In the genomic region with DNA sequence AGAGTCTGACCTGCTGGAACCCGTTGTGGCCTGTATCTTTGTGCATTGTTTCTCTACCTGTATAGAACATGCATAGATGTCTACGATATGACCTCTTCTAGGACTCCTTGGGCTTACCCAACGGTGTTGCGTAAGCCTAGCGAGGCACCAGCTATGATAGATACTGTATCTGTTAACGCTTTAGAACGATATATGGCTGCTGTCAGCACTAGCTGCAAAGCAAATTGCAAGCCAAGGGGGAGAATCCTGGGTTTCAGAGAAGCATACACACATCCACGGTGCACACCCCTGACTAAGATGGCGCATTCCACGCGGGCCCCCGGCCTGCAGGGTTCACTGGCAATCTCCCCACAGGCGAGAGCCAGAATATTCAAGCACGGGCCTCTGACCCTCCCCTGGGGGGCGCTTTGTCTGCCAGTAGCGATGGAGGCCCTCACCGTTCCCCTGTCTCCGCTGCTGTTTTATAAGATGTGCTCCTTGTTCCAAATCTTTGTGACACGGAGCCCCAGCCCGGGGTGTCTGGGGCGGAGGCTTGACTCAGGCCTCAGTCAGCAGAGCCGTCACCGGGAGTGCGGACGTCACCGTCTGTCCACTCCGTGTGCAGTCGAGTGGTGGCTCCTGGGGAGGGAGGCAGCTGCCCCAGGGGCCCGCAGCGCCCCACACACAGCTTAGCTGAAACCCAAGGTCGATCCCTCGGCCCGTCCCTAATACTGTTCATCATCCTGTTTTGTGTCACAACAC, we compare ENCODE assay signal across 1 cellular context.
TF ChIP-seq lines count a peak whose summit lies in the region.

No MANE protein-coding gene starts in this region.

TF ChIP-seq in GM12878, 131 proteins besides CTCF, POLR2A, EP300 and RAD21:
- TF ChIP-seq BMI1 (IDR thresholded peaks at IDR 0.05; ENCODE audit: borderline replicate concordance): no peak
- TF ChIP-seq, protein P1, sequence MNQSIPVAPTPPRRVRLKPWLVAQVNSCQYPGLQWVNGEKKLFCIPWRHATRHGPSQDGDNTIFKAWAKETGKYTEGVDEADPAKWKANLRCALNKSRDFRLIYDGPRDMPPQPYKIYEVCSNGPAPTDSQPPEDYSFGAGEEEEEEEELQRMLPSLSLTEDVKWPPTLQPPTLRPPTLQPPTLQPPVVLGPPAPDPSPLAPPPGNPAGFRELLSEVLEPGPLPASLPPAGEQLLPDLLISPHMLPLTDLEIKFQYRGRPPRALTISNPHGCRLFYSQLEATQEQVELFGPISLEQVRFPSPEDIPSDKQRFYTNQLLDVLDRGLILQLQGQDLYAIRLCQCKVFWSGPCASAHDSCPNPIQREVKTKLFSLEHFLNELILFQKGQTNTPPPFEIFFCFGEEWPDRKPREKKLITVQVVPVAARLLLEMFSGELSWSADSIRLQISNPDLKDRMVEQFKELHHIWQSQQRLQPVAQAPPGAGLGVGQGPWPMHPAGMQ (IDR thresholded peaks at IDR 0.05; ENCODE audit: borderline replicate concordance): no peak
- TF ChIP-seq CBFB (IDR thresholded peaks at IDR 0.05; ENCODE audit: low read depth): no peak
- TF ChIP-seq CHD1 (IDR thresholded peaks at IDR 0.05; ENCODE audit: low read depth, low read length): no peak
- TF ChIP-seq IKZF2 (IDR thresholded peaks at IDR 0.05): no peak
- no peak for TF ChIP-seq STAT1 (conservative IDR thresholded peaks at IDR 0.05)
- no peak for TF ChIP-seq ESRRA (IDR thresholded peaks at IDR 0.05; ENCODE audit: low read length)
- TF ChIP-seq RFX5 (IDR thresholded peaks at IDR 0.05; ENCODE audit: low read depth, low read length): no peak
- TF ChIP-seq, protein P2, sequence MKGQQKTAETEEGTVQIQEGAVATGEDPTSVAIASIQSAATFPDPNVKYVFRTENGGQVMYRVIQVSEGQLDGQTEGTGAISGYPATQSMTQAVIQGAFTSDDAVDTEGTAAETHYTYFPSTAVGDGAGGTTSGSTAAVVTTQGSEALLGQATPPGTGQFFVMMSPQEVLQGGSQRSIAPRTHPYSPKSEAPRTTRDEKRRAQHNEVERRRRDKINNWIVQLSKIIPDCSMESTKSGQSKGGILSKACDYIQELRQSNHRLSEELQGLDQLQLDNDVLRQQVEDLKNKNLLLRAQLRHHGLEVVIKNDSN (IDR thresholded peaks at IDR 0.05; ENCODE audit: borderline replicate concordance, extremely low read length, insufficient read depth, low read depth, low read length): no peak
- TF ChIP-seq, protein P3, sequence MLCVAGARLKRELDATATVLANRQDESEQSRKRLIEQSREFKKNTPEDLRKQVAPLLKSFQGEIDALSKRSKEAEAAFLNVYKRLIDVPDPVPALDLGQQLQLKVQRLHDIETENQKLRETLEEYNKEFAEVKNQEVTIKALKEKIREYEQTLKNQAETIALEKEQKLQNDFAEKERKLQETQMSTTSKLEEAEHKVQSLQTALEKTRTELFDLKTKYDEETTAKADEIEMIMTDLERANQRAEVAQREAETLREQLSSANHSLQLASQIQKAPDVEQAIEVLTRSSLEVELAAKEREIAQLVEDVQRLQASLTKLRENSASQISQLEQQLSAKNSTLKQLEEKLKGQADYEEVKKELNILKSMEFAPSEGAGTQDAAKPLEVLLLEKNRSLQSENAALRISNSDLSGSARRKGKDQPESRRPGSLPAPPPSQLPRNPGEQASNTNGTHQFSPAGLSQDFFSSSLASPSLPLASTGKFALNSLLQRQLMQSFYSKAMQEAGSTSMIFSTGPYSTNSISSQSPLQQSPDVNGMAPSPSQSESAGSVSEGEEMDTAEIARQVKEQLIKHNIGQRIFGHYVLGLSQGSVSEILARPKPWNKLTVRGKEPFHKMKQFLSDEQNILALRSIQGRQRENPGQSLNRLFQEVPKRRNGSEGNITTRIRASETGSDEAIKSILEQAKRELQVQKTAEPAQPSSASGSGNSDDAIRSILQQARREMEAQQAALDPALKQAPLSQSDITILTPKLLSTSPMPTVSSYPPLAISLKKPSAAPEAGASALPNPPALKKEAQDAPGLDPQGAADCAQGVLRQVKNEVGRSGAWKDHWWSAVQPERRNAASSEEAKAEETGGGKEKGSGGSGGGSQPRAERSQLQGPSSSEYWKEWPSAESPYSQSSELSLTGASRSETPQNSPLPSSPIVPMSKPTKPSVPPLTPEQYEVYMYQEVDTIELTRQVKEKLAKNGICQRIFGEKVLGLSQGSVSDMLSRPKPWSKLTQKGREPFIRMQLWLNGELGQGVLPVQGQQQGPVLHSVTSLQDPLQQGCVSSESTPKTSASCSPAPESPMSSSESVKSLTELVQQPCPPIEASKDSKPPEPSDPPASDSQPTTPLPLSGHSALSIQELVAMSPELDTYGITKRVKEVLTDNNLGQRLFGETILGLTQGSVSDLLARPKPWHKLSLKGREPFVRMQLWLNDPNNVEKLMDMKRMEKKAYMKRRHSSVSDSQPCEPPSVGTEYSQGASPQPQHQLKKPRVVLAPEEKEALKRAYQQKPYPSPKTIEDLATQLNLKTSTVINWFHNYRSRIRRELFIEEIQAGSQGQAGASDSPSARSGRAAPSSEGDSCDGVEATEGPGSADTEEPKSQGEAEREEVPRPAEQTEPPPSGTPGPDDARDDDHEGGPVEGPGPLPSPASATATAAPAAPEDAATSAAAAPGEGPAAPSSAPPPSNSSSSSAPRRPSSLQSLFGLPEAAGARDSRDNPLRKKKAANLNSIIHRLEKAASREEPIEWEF (IDR thresholded peaks at IDR 0.05; ENCODE audit: insufficient replicate concordance, low read depth, low read length): no peak
- no peak for TF ChIP-seq CREB1 (IDR thresholded peaks at IDR 0.05; ENCODE audit: low read depth)
- TF ChIP-seq NBN (IDR thresholded peaks at IDR 0.05): no peak
- TF ChIP-seq MEF2B (IDR thresholded peaks at IDR 0.05; ENCODE audit: partially characterized antibody, poor library complexity, severe bottlenecking): no peak
- no peak for TF ChIP-seq GABPA (IDR thresholded peaks at IDR 0.05; ENCODE audit: low read depth)
- TF ChIP-seq POLR2AphosphoS5 (IDR thresholded peaks at IDR 0.05; ENCODE audit: low read length): no peak
- no peak for TF ChIP-seq BHLHE40 (IDR thresholded peaks at IDR 0.05; ENCODE audit: borderline replicate concordance in 1 of 2, low read depth in 2 of 2, low read length in 1 of 2)
- TF ChIP-seq ZNF274 (IDR thresholded peaks at IDR 0.05; ENCODE audit: insufficient read depth, insufficient read length): no peak
